Comparison of ENCODE assay signal across 21 cellular contexts in the genomic region with DNA sequence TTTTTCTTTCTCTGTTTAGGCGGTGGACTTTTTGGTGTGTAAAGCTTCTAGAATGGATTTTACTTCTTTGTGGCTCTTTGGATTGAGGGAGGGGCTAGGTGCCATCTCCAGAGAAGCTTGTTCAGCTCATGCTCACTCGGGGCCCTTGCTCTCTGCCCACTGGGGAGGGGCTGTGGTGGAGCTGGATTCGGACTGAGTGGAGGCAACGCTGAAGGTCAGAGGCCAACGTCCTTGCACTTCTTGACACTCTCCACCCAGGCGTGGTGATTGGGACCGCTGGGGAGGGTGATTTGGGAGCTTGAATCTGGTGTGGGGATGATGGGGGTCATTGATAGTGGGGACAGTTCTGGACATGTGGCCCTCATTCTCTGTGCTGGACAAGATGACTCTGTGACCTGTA. TPM values are rescaled to one million over a fixed set of nuclear protein-coding genes. Genes with fewer than 3 reads are reported as not detected.
DNase-seq lines count a peak whose midpoint lies in the region; ATAC-seq and TF ChIP-seq lines count a peak whose summit lies in the region.
"Had no signal": no experiment of that assay in that cellular context is flagged by ENCODE, and none has a peak within 500 bp of the region (broad histone marks: within the 10 kb centered on the region; RNA-seq: fewer than 3 reads in every experiment).

No MANE protein-coding gene starts in this region.

- H3F3A ChIP-seq in neural progenitor cell (ENCODE audit: low read depth): no peaks in the 10 kb centered on the region

- H3K9me3 ChIP-seq in BLaER1 treated with 17β-estradiol and CSF1 and Interleukin-3, amounts not matched to agents 10 nM and 100 nM (replicated peaks in 1 of 11): no peaks in the 10 kb centered on the region
- H3K9me3 ChIP-seq in neural progenitor cell (ENCODE audit: low read depth): no peaks in the 10 kb centered on the region
- H3K9me3 ChIP-seq: Caco-2 had no signal

- H3K27me3 Mint-ChIP-seq in activated B cell treated with CpG ODN at 0.5 μM for 24 hours (no peaks in the 10 kb centered on the region), neural progenitor cell (ENCODE audit: insufficient read depth, low read depth) (no peaks in the 10 kb centered on the region)
- H3K27me3 Mint-ChIP-seq in stimulated activated naive B cell treated with anti-CD40 and anti-IgM and Interleukin-4, amounts not matched to agents 10 μg/mL and 1 μg/mL and 100 μg/mL, for 72 hours: no peaks in the 10 kb centered on the region

- H3K4me1 Mint-ChIP-seq in activated B cell treated with CpG ODN at 0.5 μM for 24 hours (peaks cover 90% of the 10 kb centered on the region), neural progenitor cell (peaks cover 19% of the 10 kb centered on the region)
- H3K4me1 Mint-ChIP-seq in stimulated activated naive B cell treated with anti-CD40 and anti-IgM and Interleukin-4, amounts not matched to agents 10 μg/mL and 1 μg/mL and 100 μg/mL, for 72 hours: peaks cover 72 to 92% of the 10 kb centered on the region in 2 donors

- POLR2A ChIA-PET in activated B cell treated with CpG ODN at 0.5 μM for 24 hours (lab: Charles Lee): interaction anchor here (2.1 kb wide), 1 partner anchor 17 kb away, joined by 9 read pairs; no protein-coding TSS in a partner anchor

- TF ChIP-seq CTCF in activated B cell treated with CpG ODN at 0.5 μM for 24 hours (IDR thresholded peaks at IDR 0.05): no peak
- TF ChIP-seq CTCF in neural progenitor cell (IDR thresholded peaks at IDR 0.05): no peak

- ATAC-seq in activated B cell treated with CpG ODN at 0.5 μM for 24 hours (ENCODE audit: low read depth): no peak
- no peak for ATAC-seq in stimulated activated naive B cell treated with anti-CD40 and anti-IgM and Interleukin-4, amounts not matched to agents 10 μg/mL and 1 μg/mL and 100 μg/mL, for 72 hours (replicated peaks)
- ATAC-seq in GM18868 (IDR thresholded peaks at IDR 0.05; ENCODE audit: unreplicated experiment): no peak
- ATAC-seq: CD8-positive, alpha-beta T cell had no signal

- CTCF ChIA-PET in activated B cell treated with CpG ODN at 0.5 μM for 24 hours (lab: Charles Lee): interaction anchor here (1.0 to 9.8 kb wide), 7 partner anchors 11 to 179 kb away, joined by 4 to 224 read pairs (median 37); no protein-coding TSS in a partner anchor

- H3K27me3 ChIP-seq in BLaER1 treated with 17β-estradiol and CSF1 and Interleukin-3, amounts not matched to agents 10 nM and 100 nM: peaks cover 0 to 61% (median 0%) of the 10 kb centered on the region in 11 experiments; a peak in 6 of 22 replicates
- no peaks in the 10 kb centered on the region for H3K27me3 ChIP-seq in neural progenitor cell

- intact Hi-C loops in activated B cell treated with CpG ODN at 0.5 μM for 24 hours (cut with micrococcal nuclease): loop anchor here (10.0 kb wide), 1 partner anchor 112 kb away; no protein-coding TSS in a partner anchor
- intact Hi-C loops in cardiac septum (cut with DNase I): no loop called here

- H3K79me2 ChIP-seq in neural progenitor cell (ENCODE audit: low read depth): no peaks in the 10 kb centered on the region

- peaks cover 12% of the 10 kb centered on the region for H3K36me3 Mint-ChIP-seq in activated B cell treated with CpG ODN at 0.5 μM for 24 hours (ENCODE audit: low read depth)
- H3K36me3 Mint-ChIP-seq in neural progenitor cell: no peaks in the 10 kb centered on the region
- peaks cover 36 to 60% of the 10 kb centered on the region in 2 donors for H3K36me3 Mint-ChIP-seq in stimulated activated naive B cell treated with anti-CD40 and anti-IgM and Interleukin-4, amounts not matched to agents 10 μg/mL and 1 μg/mL and 100 μg/mL, for 72 hours

- peaks cover 0 to 12% (median 0%) of the 10 kb centered on the region in 11 experiments; a peak in 3 of 22 replicates for H3K36me3 ChIP-seq in BLaER1 treated with 17β-estradiol and CSF1 and Interleukin-3, amounts not matched to agents 10 nM and 100 nM
- H3K36me3 ChIP-seq in neural progenitor cell: no peaks in the 10 kb centered on the region

- H2AFZ ChIP-seq in neural progenitor cell (replicated peaks): no peak overlapping the region
- H2AFZ ChIP-seq: PC-9 had no signal

- H3K27ac Mint-ChIP-seq in activated B cell treated with CpG ODN at 0.5 μM for 24 hours (peak overlapping the region; percentile 43), neural progenitor cell (peak overlapping the region; percentile 19)
- H3K27ac Mint-ChIP-seq in stimulated activated naive B cell treated with anti-CD40 and anti-IgM and Interleukin-4, amounts not matched to agents 10 μg/mL and 1 μg/mL and 100 μg/mL, for 72 hours: peak overlapping the region; percentile 53
- H3K27ac Mint-ChIP-seq: CD8-positive, alpha-beta T cell had no signal

- H4K20me1 ChIP-seq in BLaER1 treated with 17β-estradiol and CSF1 and Interleukin-3, amounts not matched to agents 10 nM and 100 nM: peaks cover 0 to 94% (median 80%) of the 10 kb centered on the region in 11 experiments; a peak in 18 of 22 replicates
- H4K20me1 ChIP-seq in neural progenitor cell (ENCODE audit: low read depth): no peaks in the 10 kb centered on the region

- DNase-seq in activated B cell treated with CpG ODN at 0.5 μM for 24 hours: no peak
- no peak for DNase-seq in neural progenitor cell (ENCODE audit: low spot score)
- DNase-seq in stimulated activated naive B cell treated with anti-CD40 and anti-IgM and Interleukin-4, amounts not matched to agents 10 μg/mL and 1 μg/mL and 100 μg/mL, for 72 hours: no peak
- no peak for DNase-seq in cardiac septum (ENCODE audit: low spot score)
- no peak for DNase-seq in SKM-1 treated with dmso at 0.1 percent for 144 hours (lab: John Stamatoyannopoulos, UW; ENCODE audit: unreplicated experiment)
- DNase-seq: Caco-2; CD8-positive, alpha-beta T cell; DMS79 treated with DMSO at 0.1 percent for 48 hours; GF-D8; HCEC 1CT; IMR-90; MM.1S; NCI-H1694; NCI-H2029 treated with DMSO at 0.1 percent for 48 hours; NCI-H526 treated with DMSO at 0.1 percent for 48 hours; PC-9; Right ventricle myocardium superior had no signal

- H3K27ac ChIP-seq in BLaER1 treated with 17β-estradiol and CSF1 and Interleukin-3, amounts not matched to agents 10 nM and 100 nM: no peak overlapping the region
- H3K27ac ChIP-seq in neural progenitor cell: no peak overlapping the region
- H3K27ac ChIP-seq: C4-2B, KMS-11, PC-9 had no signal

- H3K9ac ChIP-seq in BLaER1 treated with 17β-estradiol and CSF1 and Interleukin-3, amounts not matched to agents 10 nM and 100 nM: peak overlapping the region in 1 of 11 experiments; percentile 16; a peak in 1 of 22 replicates
- H3K9ac ChIP-seq in neural progenitor cell: no peak overlapping the region
- H3K9ac ChIP-seq: KMS-11 had no signal

- peak overlapping the region in 8 of 11 experiments; percentile 4 to 94 (median 90); a peak in 11 of 22 replicates for H3K4me2 ChIP-seq in BLaER1 treated with 17β-estradiol and CSF1 and Interleukin-3, amounts not matched to agents 10 nM and 100 nM
- H3K4me2 ChIP-seq in neural progenitor cell: no peak overlapping the region
- H3K4me2 ChIP-seq: KMS-11, PC-9 had no signal

- no peak overlapping the region for H3K4me3 ChIP-seq in BLaER1 treated with 17β-estradiol and CSF1 and Interleukin-3, amounts not matched to agents 10 nM and 100 nM
- H3K4me3 ChIP-seq in neural progenitor cell: no peak overlapping the region
- H3K4me3 ChIP-seq: PC-9 had no signal

- H3K4me1 ChIP-seq in BLaER1 treated with 17β-estradiol and CSF1 and Interleukin-3, amounts not matched to agents 10 nM and 100 nM: peaks cover 55 to 100% (median 100%) of the 10 kb centered on the region in 10 experiments
- H3K4me1 ChIP-seq in neural progenitor cell: no peaks in the 10 kb centered on the region
- H3K4me1 ChIP-seq: Caco-2 had no signal

- no peaks in the 10 kb centered on the region for H3K9me3 Mint-ChIP-seq in activated B cell treated with CpG ODN at 0.5 μM for 24 hours
- no peaks in the 10 kb centered on the region for H3K9me3 Mint-ChIP-seq in neural progenitor cell
- H3K9me3 Mint-ChIP-seq in stimulated activated naive B cell treated with anti-CD40 and anti-IgM and Interleukin-4, amounts not matched to agents 10 μg/mL and 1 μg/mL and 100 μg/mL, for 72 hours: no peaks in the 10 kb centered on the region
- H3K9me3 Mint-ChIP-seq: CD8-positive, alpha-beta T cell had no signal

- H3K4me3 Mint-ChIP-seq in activated B cell treated with CpG ODN at 0.5 μM for 24 hours (no peak overlapping the region), neural progenitor cell (no peak overlapping the region)
- H3K4me3 Mint-ChIP-seq in stimulated activated naive B cell treated with anti-CD40 and anti-IgM and Interleukin-4, amounts not matched to agents 10 μg/mL and 1 μg/mL and 100 μg/mL, for 72 hours: no peak overlapping the region
- H3K4me3 Mint-ChIP-seq: CD8-positive, alpha-beta T cell had no signal

RNA-seq across cellular contexts. Expression of a gene that starts 52.6 kb away (rescaled TPM):
- total RNA-seq in activated B cell treated with CpG ODN at 0.5 μM for 24 hours (21.6 and 22.6 TPM in 2 replicates), neural progenitor cell (ENCODE audit: low replicate concordance) (5.1 and 8.4 TPM in 2 replicates), cardiac septum (13.7 TPM)
